22 cellular contexts compared by ENCODE assay signal in the genomic region with DNA sequence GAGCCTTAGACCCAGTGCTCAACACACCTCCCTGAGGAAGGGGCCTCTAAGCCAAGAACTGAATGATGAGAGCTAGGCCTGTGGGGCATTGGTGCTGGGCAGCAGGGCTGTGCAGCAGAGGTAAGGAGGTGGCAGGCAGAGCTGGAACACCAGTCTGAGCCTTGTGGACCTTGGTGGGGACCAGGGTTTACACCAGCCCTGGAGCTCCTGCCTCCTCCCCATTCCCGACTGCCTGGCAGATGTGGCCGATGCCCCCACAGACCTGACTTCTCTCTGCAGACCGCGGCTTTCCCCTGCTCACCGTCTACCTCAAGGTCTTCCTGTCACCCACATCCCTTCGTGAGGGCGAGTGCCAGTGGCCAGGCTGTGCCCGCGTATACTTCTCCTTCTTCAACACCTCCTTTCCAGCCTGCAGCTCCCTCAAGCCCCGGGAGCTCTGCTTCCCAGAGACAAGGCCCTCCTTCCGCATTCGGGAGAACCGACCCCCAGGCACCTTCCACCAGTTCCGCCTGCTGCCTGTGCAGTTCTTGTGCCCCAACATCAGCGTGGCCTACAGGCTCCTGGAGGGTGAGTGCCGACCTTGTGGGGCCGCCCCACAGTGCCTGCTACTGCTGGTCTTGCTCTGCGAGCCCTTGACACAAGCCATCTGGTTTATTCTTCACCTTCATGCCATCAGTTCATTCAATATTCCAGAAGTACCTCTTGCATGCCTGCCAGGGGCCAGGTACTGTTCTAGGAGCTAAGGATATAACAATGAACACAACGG. TPM values are rescaled to one million over a fixed set of nuclear protein-coding genes. Genes with fewer than 3 reads are reported as not detected.
"Had no signal": no experiment of that assay in that cellular context is flagged by ENCODE, and none has a peak within 500 bp of the region (broad histone marks: within the 10 kb centered on the region; RNA-seq: fewer than 3 reads in every experiment).

No MANE protein-coding gene starts in this region.

- ATAC-seq: right lobe of liver; stimulated activated naive CD8-positive, alpha-beta T cell treated with anti-CD3 and anti-CD28 coated beads, Interleukin-15, Interleukin-2, amounts not matched to agents 100 U/mL and 50 U/mL, for 24 hours had no signal

- H3K9me3 ChIP-seq: colonic mucosa, esophagus squamous epithelium, left ventricle myocardium inferior, ovary, right lobe of liver, testis, vagina had no signal

- H3K4me3 Mint-ChIP-seq: activated naive CD4-positive, alpha-beta T cell treated with anti-CD3 and anti-CD28 coated beads, Interleukin-2, amount 10 ng/mL, durations not matched to agents 7 days and 5 days had no signal

- H3K36me3 Mint-ChIP-seq: activated naive CD4-positive, alpha-beta T cell treated with anti-CD3 and anti-CD28 coated beads, Interleukin-2, amount 10 ng/mL, durations not matched to agents 7 days and 5 days had no signal

- H3K36me3 ChIP-seq: colonic mucosa, esophagus squamous epithelium, left ventricle myocardium inferior, ovary, right lobe of liver, vagina had no signal

- DNase-seq: activated B cell treated with CpG ODN at 0.5 μM for 24 hours; activated CD4-positive, alpha-beta T cell treated with anti-CD3 and anti-CD28 coated beads, Interleukin-2, amount 50 U/mL, for 4 hours; activated gamma-delta T cell; activated naive CD4-positive, alpha-beta T cell treated with anti-CD3 and anti-CD28 coated beads, Interleukin-2, amount 10 ng/mL, durations not matched to agents 7 days and 5 days; activated T-cell treated with anti-CD3 and anti-CD28 coated beads for 4 hours; cerebellar nuclear complex; colonic mucosa; effector CD8-positive, alpha-beta T cell; esophagus squamous epithelium; glutamatergic neuron; left ventricle myocardium inferior; ovary; right lobe of liver; stimulated activated CD4-positive, alpha-beta T cell treated with anti-CD3 and anti-CD28 coated beads, Interleukin-12 subunit alpha, Interleukin-12 subunit beta, amount 100 ng/mL, for 4 hours; stimulated activated CD4-positive, alpha-beta T cell treated with anti-CD3 and anti-CD28 coated beads, Interleukin-4, amount 100 ng/mL, for 1 hour; stimulated activated naive CD8-positive, alpha-beta T cell treated with anti-CD3 and anti-CD28 coated beads, Interleukin-15, Interleukin-2, amounts not matched to agents 100 U/mL and 50 U/mL, for 24 hours; SW 1271; T-helper 2 cell; testis had no signal

- H3K4me3 ChIP-seq: colonic mucosa, esophagus squamous epithelium, left ventricle myocardium inferior, ovary, right lobe of liver, testis, vagina had no signal

- H3K27me3 ChIP-seq: ovary, right lobe of liver, testis, vagina had no signal

- H3K27ac ChIP-seq: colonic mucosa, epithelial cell of prostate, esophagus squamous epithelium, left ventricle myocardium inferior, ovary, right lobe of liver, testis, vagina had no signal

- H3K9me3 Mint-ChIP-seq: activated B cell treated with CpG ODN at 0.5 μM for 24 hours; activated naive CD4-positive, alpha-beta T cell treated with anti-CD3 and anti-CD28 coated beads, Interleukin-2, amount 10 ng/mL, durations not matched to agents 7 days and 5 days had no signal

- H3K4me1 ChIP-seq: testis had no signal

- H3K27ac Mint-ChIP-seq: activated B cell treated with CpG ODN at 0.5 μM for 24 hours, progenitor cell of endocrine pancreas had no signal

RNA-seq across cellular contexts. Expression of gene RET, which starts 25.4 kb away (rescaled TPM):
- total RNA-seq: activated B cell treated with CpG ODN at 0.5 μM for 24 hours had no signal
